Comparison of ENCODE assay signal across 14 cellular contexts in genomic region chr2:15170068-15170775, GRCh38.
DNase-seq lines count a peak whose midpoint lies in the region; ATAC-seq lines count a peak whose summit lies in the region.
"Had no signal": no experiment of that assay in that cellular context is flagged by ENCODE, and none has a peak within 500 bp of the region (broad histone marks: within the 10 kb centered on the region; RNA-seq: fewer than 3 reads in every experiment).

No MANE protein-coding gene starts in this region.

- no peak overlapping the region for H3K4me3 ChIP-seq in mesodermal cell (ENCODE audit: extremely low read depth, insufficient read depth, low read length, poor library complexity, severe bottlenecking)
- H3K4me3 ChIP-seq: thyroid gland had no signal

- 41 to 58% methylated on average over 5 to 6 of the region's 11 CpGs for WGBS in mesodermal cell (ENCODE audit: insufficient coverage in 2 of 2), 2 experiments

- no peak overlapping the region for H3K4me3 Mint-ChIP-seq in activated T-helper 2 cell treated with anti-CD3 and anti-CD28 coated beads, Interferon-gamma antibody, Interleukin-2, Interleukin-4, amounts not matched to agents 10 μg/mL and 5 μg/mL and 100 μg/mL, durations not matched to agents 14 hours and 24 hours and 36 hours (ENCODE audit: low read depth)
- H3K4me3 Mint-ChIP-seq: activated CD4-positive, alpha-beta T cell treated with anti-CD3 and anti-CD28 coated beads, Interleukin-2, amount 10 ng/mL, durations not matched to agents 7 days and 5 days; activated naive CD8-positive, alpha-beta T cell treated with anti-CD3 and anti-CD28 coated beads, Interleukin-2, amount 10 ng/mL, durations not matched to agents 7 days and 5 days; naive B cell had no signal

- no peaks in the 10 kb centered on the region for H3K9me3 Mint-ChIP-seq in activated T-helper 2 cell treated with anti-CD3 and anti-CD28 coated beads, Interferon-gamma antibody, Interleukin-2, Interleukin-4, amounts not matched to agents 10 μg/mL and 5 μg/mL and 100 μg/mL, durations not matched to agents 14 hours and 24 hours and 36 hours
- H3K9me3 Mint-ChIP-seq: activated CD4-positive, alpha-beta T cell treated with anti-CD3 and anti-CD28 coated beads, Interleukin-2, amount 10 ng/mL, durations not matched to agents 7 days and 5 days; activated naive CD8-positive, alpha-beta T cell treated with anti-CD3 and anti-CD28 coated beads, Interleukin-2, amount 10 ng/mL, durations not matched to agents 7 days and 5 days; naive B cell had no signal

- DNase-seq in left cardiac atrium (peak; percentile 39), cardiac septum (ENCODE audit: low spot score) (no peak), epithelial cell of prostate (ENCODE audit: low read depth, low spot score) (no peak), HT-29 (ENCODE audit: low spot score) (no peak)
- DNase-seq in effector CD4-positive, alpha-beta T cell, result no peak
- no peak for DNase-seq in activated T-helper 2 cell treated with anti-CD3 and anti-CD28 coated beads, Interferon-gamma antibody, Interleukin-2, Interleukin-4, amounts not matched to agents 10 μg/mL and 5 μg/mL and 100 μg/mL, durations not matched to agents 14 hours and 24 hours and 36 hours (ENCODE audit: low spot score)
- DNase-seq: activated CD4-positive, alpha-beta T cell treated with anti-CD3 and anti-CD28 coated beads, Interleukin-2, amount 10 ng/mL, durations not matched to agents 7 days and 5 days; activated naive CD8-positive, alpha-beta T cell treated with anti-CD3 and anti-CD28 coated beads, Interleukin-2, amount 10 ng/mL, durations not matched to agents 7 days and 5 days; naive B cell; NCI-H2171 treated with DMSO at 0.1 percent for 48 hours; stimulated activated CD4-positive, alpha-beta T cell treated with anti-CD3 and anti-CD28 coated beads, Interleukin-4, amount 100 ng/mL, for 4 hours; thyroid gland had no signal

- H3K4me1 Mint-ChIP-seq in activated T-helper 2 cell treated with anti-CD3 and anti-CD28 coated beads, Interferon-gamma antibody, Interleukin-2, Interleukin-4, amounts not matched to agents 10 μg/mL and 5 μg/mL and 100 μg/mL, durations not matched to agents 14 hours and 24 hours and 36 hours (ENCODE audit: low read depth), result peaks cover 15% of the 10 kb centered on the region
- H3K4me1 Mint-ChIP-seq: naive B cell had no signal

- intact Hi-C loops in left cardiac atrium (cut with DNase I) (no loop called here), cardiac septum (cut with DNase I) (no loop called here)
- intact Hi-C loops in activated T-helper 2 cell treated with anti-CD3 and anti-CD28 coated beads, Interferon-gamma antibody, Interleukin-2, Interleukin-4, amounts not matched to agents 10 μg/mL and 5 μg/mL and 100 μg/mL, durations not matched to agents 14 hours and 24 hours and 36 hours (cut with micrococcal nuclease), result no loop called here

- ATAC-seq in left cardiac atrium (peak; percentile 15 to 63), GM21737 (IDR thresholded peaks at IDR 0.05; ENCODE audit: unreplicated experiment) (no peak)

- peaks cover 15% of the 10 kb centered on the region for H3K36me3 ChIP-seq in mesodermal cell (ENCODE audit: control insufficient read depth, insufficient read depth, low read length)

- peaks cover 5% of the 10 kb centered on the region for H3K27me3 Mint-ChIP-seq in activated T-helper 2 cell treated with anti-CD3 and anti-CD28 coated beads, Interferon-gamma antibody, Interleukin-2, Interleukin-4, amounts not matched to agents 10 μg/mL and 5 μg/mL and 100 μg/mL, durations not matched to agents 14 hours and 24 hours and 36 hours (ENCODE audit: low read depth)
- H3K27me3 Mint-ChIP-seq: activated CD4-positive, alpha-beta T cell treated with anti-CD3 and anti-CD28 coated beads, Interleukin-2, amount 10 ng/mL, durations not matched to agents 7 days and 5 days; activated naive CD8-positive, alpha-beta T cell treated with anti-CD3 and anti-CD28 coated beads, Interleukin-2, amount 10 ng/mL, durations not matched to agents 7 days and 5 days; naive B cell had no signal

- peaks cover 22% of the 10 kb centered on the region for H3K36me3 Mint-ChIP-seq in activated T-helper 2 cell treated with anti-CD3 and anti-CD28 coated beads, Interferon-gamma antibody, Interleukin-2, Interleukin-4, amounts not matched to agents 10 μg/mL and 5 μg/mL and 100 μg/mL, durations not matched to agents 14 hours and 24 hours and 36 hours (ENCODE audit: low read depth)

- H3K4me1 ChIP-seq in mesodermal cell (ENCODE audit: control insufficient read depth, insufficient read depth, low read length, poor library complexity, severe bottlenecking), result peaks cover 32% of the 10 kb centered on the region
- H3K4me1 ChIP-seq: thyroid gland had no signal

- H3K27ac ChIP-seq in epithelial cell of prostate (peak overlapping the region; percentile 69), mesodermal cell (ENCODE audit: low read depth, low read length, severe bottlenecking) (peak overlapping the region; percentile 98)
- H3K27ac ChIP-seq: thyroid gland had no signal

- no peak overlapping the region for H3K27ac Mint-ChIP-seq in activated T-helper 2 cell treated with anti-CD3 and anti-CD28 coated beads, Interferon-gamma antibody, Interleukin-2, Interleukin-4, amounts not matched to agents 10 μg/mL and 5 μg/mL and 100 μg/mL, durations not matched to agents 14 hours and 24 hours and 36 hours
- H3K27ac Mint-ChIP-seq: activated CD4-positive, alpha-beta T cell treated with anti-CD3 and anti-CD28 coated beads, Interleukin-2, amount 10 ng/mL, durations not matched to agents 7 days and 5 days; activated naive CD8-positive, alpha-beta T cell treated with anti-CD3 and anti-CD28 coated beads, Interleukin-2, amount 10 ng/mL, durations not matched to agents 7 days and 5 days had no signal

- no peaks in the 10 kb centered on the region for H3K9me3 ChIP-seq in mesodermal cell (ENCODE audit: control insufficient read depth, low read length)
- H3K9me3 ChIP-seq: thyroid gland had no signal
